1 cellular context compared by ENCODE assay signal in the genomic region with DNA sequence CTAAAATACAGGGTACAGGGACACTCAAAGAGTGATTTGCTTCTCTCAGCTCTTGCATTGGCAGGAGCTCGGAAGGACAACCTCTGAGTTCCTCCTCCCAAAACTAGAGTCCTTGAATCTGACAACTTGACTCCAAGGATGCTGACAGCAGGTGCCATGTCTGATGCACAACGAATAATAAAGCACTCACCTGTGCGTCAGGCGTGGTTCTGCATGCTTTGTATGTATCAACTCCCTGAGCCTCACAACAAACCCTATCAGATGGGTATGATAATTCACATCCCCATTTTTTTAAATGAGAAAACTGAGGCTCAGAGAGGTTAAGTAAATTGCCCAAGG.
TF ChIP-seq lines count a peak whose summit lies in the region.

No MANE protein-coding gene starts in this region.

TF ChIP-seq in GM12878, 131 proteins besides CTCF, POLR2A, EP300 and RAD21:
- TF ChIP-seq MEF2A (IDR thresholded peaks at IDR 0.05; ENCODE audit: insufficient read depth, low read depth, low read length) = no peak
- no peak for TF ChIP-seq SPI1 (IDR thresholded peaks at IDR 0.05; ENCODE audit: borderline replicate concordance, insufficient read depth, low read depth, low read length)
- TF ChIP-seq WRNIP1 (IDR thresholded peaks at IDR 0.05; ENCODE audit: borderline replicate concordance, low read depth, low read length) = peak; percentile 20; the same call in 1 of the 2 replicates
- TF ChIP-seq, protein P1, sequence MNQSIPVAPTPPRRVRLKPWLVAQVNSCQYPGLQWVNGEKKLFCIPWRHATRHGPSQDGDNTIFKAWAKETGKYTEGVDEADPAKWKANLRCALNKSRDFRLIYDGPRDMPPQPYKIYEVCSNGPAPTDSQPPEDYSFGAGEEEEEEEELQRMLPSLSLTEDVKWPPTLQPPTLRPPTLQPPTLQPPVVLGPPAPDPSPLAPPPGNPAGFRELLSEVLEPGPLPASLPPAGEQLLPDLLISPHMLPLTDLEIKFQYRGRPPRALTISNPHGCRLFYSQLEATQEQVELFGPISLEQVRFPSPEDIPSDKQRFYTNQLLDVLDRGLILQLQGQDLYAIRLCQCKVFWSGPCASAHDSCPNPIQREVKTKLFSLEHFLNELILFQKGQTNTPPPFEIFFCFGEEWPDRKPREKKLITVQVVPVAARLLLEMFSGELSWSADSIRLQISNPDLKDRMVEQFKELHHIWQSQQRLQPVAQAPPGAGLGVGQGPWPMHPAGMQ (IDR thresholded peaks at IDR 0.05; ENCODE audit: borderline replicate concordance) = no peak
- TF ChIP-seq, protein P2, sequence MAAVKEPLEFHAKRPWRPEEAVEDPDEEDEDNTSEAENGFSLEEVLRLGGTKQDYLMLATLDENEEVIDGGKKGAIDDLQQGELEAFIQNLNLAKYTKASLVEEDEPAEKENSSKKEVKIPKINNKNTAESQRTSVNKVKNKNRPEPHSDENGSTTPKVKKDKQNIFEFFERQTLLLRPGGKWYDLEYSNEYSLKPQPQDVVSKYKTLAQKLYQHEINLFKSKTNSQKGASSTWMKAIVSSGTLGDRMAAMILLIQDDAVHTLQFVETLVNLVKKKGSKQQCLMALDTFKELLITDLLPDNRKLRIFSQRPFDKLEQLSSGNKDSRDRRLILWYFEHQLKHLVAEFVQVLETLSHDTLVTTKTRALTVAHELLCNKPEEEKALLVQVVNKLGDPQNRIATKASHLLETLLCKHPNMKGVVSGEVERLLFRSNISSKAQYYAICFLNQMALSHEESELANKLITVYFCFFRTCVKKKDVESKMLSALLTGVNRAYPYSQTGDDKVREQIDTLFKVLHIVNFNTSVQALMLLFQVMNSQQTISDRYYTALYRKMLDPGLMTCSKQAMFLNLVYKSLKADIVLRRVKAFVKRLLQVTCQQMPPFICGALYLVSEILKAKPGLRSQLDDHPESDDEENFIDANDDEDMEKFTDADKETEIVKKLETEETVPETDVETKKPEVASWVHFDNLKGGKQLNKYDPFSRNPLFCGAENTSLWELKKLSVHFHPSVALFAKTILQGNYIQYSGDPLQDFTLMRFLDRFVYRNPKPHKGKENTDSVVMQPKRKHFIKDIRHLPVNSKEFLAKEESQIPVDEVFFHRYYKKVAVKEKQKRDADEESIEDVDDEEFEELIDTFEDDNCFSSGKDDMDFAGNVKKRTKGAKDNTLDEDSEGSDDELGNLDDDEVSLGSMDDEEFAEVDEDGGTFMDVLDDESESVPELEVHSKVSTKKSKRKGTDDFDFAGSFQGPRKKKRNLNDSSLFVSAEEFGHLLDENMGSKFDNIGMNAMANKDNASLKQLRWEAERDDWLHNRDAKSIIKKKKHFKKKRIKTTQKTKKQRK (IDR thresholded peaks at IDR 0.05; ENCODE audit: low read depth, low read length) = no peak
- no peak for TF ChIP-seq RB1 (IDR thresholded peaks at IDR 0.05; ENCODE audit: borderline replicate concordance)
- 0 out of 2 replicates have a peak, but pooled peaks have one; percentile 0 for TF ChIP-seq POLR2AphosphoS5 (IDR thresholded peaks at IDR 0.05; ENCODE audit: low read length)
- TF ChIP-seq SIN3A (IDR thresholded peaks at IDR 0.05; ENCODE audit: low read depth, low read length) = peak; percentile 55; the same call in 1 of the 2 replicates
